In genomic region chr5:35785601-35786085, GRCh38 we compare ENCODE assay signal across 14 cellular contexts.
DNase-seq lines count a peak whose midpoint lies in the region; ATAC-seq, FAIRE-seq and TF ChIP-seq lines count a peak whose summit lies in the region.
"Had no signal": no experiment of that assay in that cellular context is flagged by ENCODE, and none has a peak within 500 bp of the region (broad histone marks: within the 10 kb centered on the region; RNA-seq: fewer than 3 reads in every experiment).

No MANE protein-coding gene starts in this region.

- peak; percentile 59 for ATAC-seq in left lung
- peak; percentile 91 for ATAC-seq in stimulated activated effector memory CD8-positive, alpha-beta T cell treated with anti-CD3 and anti-CD28 coated beads, Interleukin-12 subunit alpha, Interleukin-12 subunit beta, amount 100 ng/mL, for 72 hours
- ATAC-seq in heart right ventricle: no peak
- ATAC-seq: A549; effector memory CD8-positive, alpha-beta T cell had no signal

- no peak for FAIRE-seq in GM12892 (lab: Jason Lieb, UNC)
- FAIRE-seq: A549 had no signal

- no peak for TF ChIP-seq CTCF in left lung (IDR thresholded peaks at IDR 0.05)
- TF ChIP-seq CTCF in heart right ventricle (IDR thresholded peaks at IDR 0.05): no peak

- H3K4me1 Mint-ChIP-seq in stimulated activated effector memory CD8-positive, alpha-beta T cell treated with anti-CD3 and anti-CD28 coated beads, Interleukin-12 subunit alpha, Interleukin-12 subunit beta, amount 100 ng/mL, for 72 hours: peaks cover 57% of the 10 kb centered on the region

- H3K4me3 ChIP-seq in left lung: no peak overlapping the region
- no peak overlapping the region for H3K4me3 ChIP-seq in heart right ventricle
- H3K4me3 ChIP-seq: A549, tibial artery had no signal

- no peaks in the 10 kb centered on the region for H3K27me3 ChIP-seq in left lung
- no peaks in the 10 kb centered on the region for H3K27me3 ChIP-seq in heart right ventricle
- H3K27me3 ChIP-seq: tibial artery had no signal

- H3K9me3 ChIP-seq in left lung: no peaks in the 10 kb centered on the region
- H3K9me3 ChIP-seq in heart right ventricle: no peaks in the 10 kb centered on the region
- H3K9me3 ChIP-seq: A549, tibial artery had no signal

- peak overlapping the region; percentile 83 for H3K27ac Mint-ChIP-seq in stimulated activated effector memory CD8-positive, alpha-beta T cell treated with anti-CD3 and anti-CD28 coated beads, Interleukin-12 subunit alpha, Interleukin-12 subunit beta, amount 100 ng/mL, for 72 hours

- no peaks in the 10 kb centered on the region for H3K9me3 Mint-ChIP-seq in stimulated activated effector memory CD8-positive, alpha-beta T cell treated with anti-CD3 and anti-CD28 coated beads, Interleukin-12 subunit alpha, Interleukin-12 subunit beta, amount 100 ng/mL, for 72 hours
- H3K9me3 Mint-ChIP-seq: effector memory CD8-positive, alpha-beta T cell had no signal

- WGBS in heart right ventricle, 2 donors: 91 to 95% methylated on average over 4 of the region's 4 CpGs

- H3K36me3 ChIP-seq in left lung (no peaks in the 10 kb centered on the region), heart right ventricle (no peaks in the 10 kb centered on the region)
- H3K36me3 ChIP-seq: tibial artery had no signal

- TF ChIP-seq POLR2A in GM12892 (IDR thresholded peaks at IDR 0.05; ENCODE audit: low read depth, low read length): no peak

- peak; percentile 43 to 47 for DNase-seq in activated CD4-positive, alpha-beta T cell treated with anti-CD3 and anti-CD28 coated beads for 4 hours
- no peak for DNase-seq in activated CD4-positive, alpha-beta T cell treated with anti-CD3 and anti-CD28 coated beads, Interleukin-2, amount 50 U/mL, for 1 hour
- peak; percentile 43 for DNase-seq in activated T-cell treated with anti-CD3 and anti-CD28 coated beads, Interleukin-2, amount 50 U/mL, for 1 hour
- peak in 1 of 2 donors; percentile 55 for DNase-seq in left lung
- DNase-seq in stimulated activated effector memory CD8-positive, alpha-beta T cell treated with anti-CD3 and anti-CD28 coated beads, Interleukin-12 subunit alpha, Interleukin-12 subunit beta, amount 100 ng/mL, for 72 hours (ENCODE audit: low spot score in 2 of 2): peak; percentile 10 to 75
- no peak for DNase-seq in GM12892 (ENCODE audit: insufficient read length)
- no peak for DNase-seq in heart right ventricle
- DNase-seq in T1000 (lab: John Stamatoyannopoulos, UW): no peak
- DNase-seq: amygdala; effector memory CD8-positive, alpha-beta T cell; head of caudate nucleus; NCI-H226; tibial artery had no signal

- H3K4me3 Mint-ChIP-seq in stimulated activated effector memory CD8-positive, alpha-beta T cell treated with anti-CD3 and anti-CD28 coated beads, Interleukin-12 subunit alpha, Interleukin-12 subunit beta, amount 100 ng/mL, for 72 hours: peak overlapping the region; percentile 41

- intact Hi-C loops in left lung (cut with DNase I): no loop called here
- intact Hi-C loops in heart right ventricle (cut with DNase I): no loop called here

- H3K4me1 ChIP-seq in left lung (peaks cover 5 to 11% of the 10 kb centered on the region in 2 donors), heart right ventricle (peaks cover 0 to 34% (median 14%) of the 10 kb centered on the region in 9 donors)
- H3K4me1 ChIP-seq: A549, tibial artery had no signal

- H3K27ac ChIP-seq in left lung (no peak overlapping the region), heart right ventricle (peak overlapping the region in 1 of 10 donors; percentile 41)
- H3K27ac ChIP-seq: A549, tibial artery had no signal

- peaks cover 12% of the 10 kb centered on the region for H3K36me3 Mint-ChIP-seq in stimulated activated effector memory CD8-positive, alpha-beta T cell treated with anti-CD3 and anti-CD28 coated beads, Interleukin-12 subunit alpha, Interleukin-12 subunit beta, amount 100 ng/mL, for 72 hours

Comparison
In these comparisons a context has a peak if more than half of its experiments do, and no peak if none do; other contexts are left out.
1. DNase-seq: peak in activated CD4-positive, alpha-beta T cell treated with anti-CD3 and anti-CD28 coated beads for 4 hours (2 of 2), activated T-cell treated with anti-CD3 and anti-CD28 coated beads, Interleukin-2, amount 50 U/mL, for 1 hour (single experiment) and stimulated activated effector memory CD8-positive, alpha-beta T cell treated with anti-CD3 and anti-CD28 coated beads, Interleukin-12 subunit alpha, Interleukin-12 subunit beta, amount 100 ng/mL, for 72 hours (2 of 2); none in activated CD4-positive, alpha-beta T cell treated with anti-CD3 and anti-CD28 coated beads, Interleukin-2, amount 50 U/mL, for 1 hour (single experiment), GM12892 (single experiment), heart right ventricle (0 of 2) and T1000 (single experiment).
2. ATAC-seq: peak in left lung (single experiment) and stimulated activated effector memory CD8-positive, alpha-beta T cell treated with anti-CD3 and anti-CD28 coated beads, Interleukin-12 subunit alpha, Interleukin-12 subunit beta, amount 100 ng/mL, for 72 hours (single experiment); none in heart right ventricle (0 of 8).